In genomic region chr16:84637709-84638108, GRCh38 we compare ENCODE assay signal across 31 cellular contexts.
"Had no signal": no experiment of that assay in that cellular context is flagged by ENCODE, and none has a peak within 500 bp of the region (broad histone marks: within the 10 kb centered on the region; RNA-seq: fewer than 3 reads in every experiment).

No MANE protein-coding gene starts in this region.

- ATAC-seq: gastrocnemius medialis, left ventricle myocardium superior, pancreas had no signal

- H3K27ac Mint-ChIP-seq: activated CD4-positive, alpha-beta memory T cell treated with anti-CD3 and anti-CD28 coated beads for 36 hours; activated CD4-positive, alpha-beta T cell treated with anti-CD3 and anti-CD28 coated beads, Interleukin-2, amount 10 ng/mL, durations not matched to agents 24 days and 14 days; activated naive CD4-positive, alpha-beta T cell treated with anti-CD3 and anti-CD28 coated beads, Interleukin-2, amount 50 U/mL, for 24 hours; activated T-helper 1 cell treated with anti-CD3 and anti-CD28 coated beads, Interleukin-12 subunit alpha, Interleukin-12 subunit beta, Interleukin-2, Interleukin-4 antibody, amounts not matched to agents 30 ng/mL and 10 ng/mL and 1 ng/mL, durations not matched to agents 14 hours and 24 hours and 36 hours; stimulated activated effector memory CD8-positive, alpha-beta T cell treated with anti-CD3 and anti-CD28 coated beads, Interleukin-12 subunit alpha, Interleukin-12 subunit beta, amount 100 ng/mL, for 72 hours had no signal

- H3K4me1 ChIP-seq: prostate gland had no signal

- H3K27me3 Mint-ChIP-seq: activated CD4-positive, alpha-beta memory T cell treated with anti-CD3 and anti-CD28 coated beads for 36 hours; activated naive CD4-positive, alpha-beta T cell treated with anti-CD3 and anti-CD28 coated beads, Interleukin-2, amount 50 U/mL, for 24 hours; central memory CD8-positive, alpha-beta T cell had no signal

- H3K4me3 ChIP-seq: gastrocnemius medialis, hepatocyte, pancreas, prostate gland, sigmoid colon, stomach, thyroid gland, upper lobe of right lung had no signal

- H3K36me3 Mint-ChIP-seq: activated CD4-positive, alpha-beta memory T cell treated with anti-CD3 and anti-CD28 coated beads for 36 hours; activated naive CD4-positive, alpha-beta T cell treated with anti-CD3 and anti-CD28 coated beads, Interleukin-2, amount 50 U/mL, for 24 hours had no signal

- H3K27ac ChIP-seq: gastrocnemius medialis, hepatocyte, pancreas, prostate gland, sigmoid colon, stomach, thyroid gland, upper lobe of right lung, VCaP had no signal

- H3K27me3 ChIP-seq: hepatocyte, pancreas, sigmoid colon, stomach, thyroid gland, upper lobe of right lung had no signal

- H3K9me3 Mint-ChIP-seq: activated CD4-positive, alpha-beta T cell treated with anti-CD3 and anti-CD28 coated beads, Interleukin-2, amount 10 ng/mL, durations not matched to agents 24 days and 14 days; activated naive CD4-positive, alpha-beta T cell treated with anti-CD3 and anti-CD28 coated beads, Interleukin-2, amount 50 U/mL, for 24 hours; activated T-helper 1 cell treated with anti-CD3 and anti-CD28 coated beads, Interleukin-12 subunit alpha, Interleukin-12 subunit beta, Interleukin-2, Interleukin-4 antibody, amounts not matched to agents 30 ng/mL and 10 ng/mL and 1 ng/mL, durations not matched to agents 14 hours and 24 hours and 36 hours; central memory CD8-positive, alpha-beta T cell; stimulated activated effector memory CD8-positive, alpha-beta T cell treated with anti-CD3 and anti-CD28 coated beads, Interleukin-12 subunit alpha, Interleukin-12 subunit beta, amount 100 ng/mL, for 72 hours; T-helper 1 cell treated with Interleukin-12 subunit alpha and Interleukin-12 subunit beta and Interleukin-4 antibody, amounts not matched to agents 30 μg/mL and 1 μg/mL, for 36 hours had no signal

- H3K36me3 ChIP-seq: gastrocnemius medialis, pancreas, prostate gland, sigmoid colon, stomach, thyroid gland, upper lobe of right lung had no signal

- H3K4me2 ChIP-seq: hepatocyte had no signal

- H3K4me3 Mint-ChIP-seq: activated CD4-positive, alpha-beta memory T cell treated with anti-CD3 and anti-CD28 coated beads for 36 hours; activated CD4-positive, alpha-beta T cell treated with anti-CD3 and anti-CD28 coated beads, Interleukin-2, amount 10 ng/mL, durations not matched to agents 24 days and 14 days; activated naive CD4-positive, alpha-beta T cell treated with anti-CD3 and anti-CD28 coated beads, Interleukin-2, amount 50 U/mL, for 24 hours; activated T-helper 1 cell treated with anti-CD3 and anti-CD28 coated beads, Interleukin-12 subunit alpha, Interleukin-12 subunit beta, Interleukin-2, Interleukin-4 antibody, amounts not matched to agents 30 ng/mL and 10 ng/mL and 1 ng/mL, durations not matched to agents 14 hours and 24 hours and 36 hours; central memory CD8-positive, alpha-beta T cell; stimulated activated effector memory CD8-positive, alpha-beta T cell treated with anti-CD3 and anti-CD28 coated beads, Interleukin-12 subunit alpha, Interleukin-12 subunit beta, amount 100 ng/mL, for 72 hours had no signal

- DNase-seq: activated CD4-positive, alpha-beta memory T cell treated with anti-CD3 and anti-CD28 coated beads for 36 hours; activated CD4-positive, CD25-positive, alpha-beta regulatory T cell treated with anti-CD3 and anti-CD28 coated beads, Interleukin-2, amount 50 U/mL, for 72 hours; activated CD8-positive, alpha-beta memory T cell treated with anti-CD3 and anti-CD28 coated beads, Interleukin-2, amount 50 U/mL, for 4 hours; activated gamma-delta T cell treated with Interleukin-2 at 50 U/mL for 16 hours; activated T-cell treated with anti-CD3 and anti-CD28 coated beads, Interleukin-2, amount 50 U/mL, for 1 hour; anterior cingulate cortex; effector CD8-positive, alpha-beta T cell; gastrocnemius medialis; islet precursor cell; left ventricle myocardium superior; nucleus accumbens; retina; sigmoid colon; small intestine; stimulated activated CD4-positive, alpha-beta T cell treated with anti-CD3 and anti-CD28 coated beads, Interleukin-4, amount 100 ng/mL, for 24 hours; stomach; T-helper 9 cell; thyroid gland; upper lobe of right lung had no signal

- FAIRE-seq: bronchial epithelial cell, pancreas, small intestine, TTC549 had no signal

- H3K9me3 ChIP-seq: gastrocnemius medialis, pancreas, prostate gland, sigmoid colon, stomach, thyroid gland, upper lobe of right lung had no signal
